ENCODE assay signal across 26 cellular contexts in the genomic region with DNA sequence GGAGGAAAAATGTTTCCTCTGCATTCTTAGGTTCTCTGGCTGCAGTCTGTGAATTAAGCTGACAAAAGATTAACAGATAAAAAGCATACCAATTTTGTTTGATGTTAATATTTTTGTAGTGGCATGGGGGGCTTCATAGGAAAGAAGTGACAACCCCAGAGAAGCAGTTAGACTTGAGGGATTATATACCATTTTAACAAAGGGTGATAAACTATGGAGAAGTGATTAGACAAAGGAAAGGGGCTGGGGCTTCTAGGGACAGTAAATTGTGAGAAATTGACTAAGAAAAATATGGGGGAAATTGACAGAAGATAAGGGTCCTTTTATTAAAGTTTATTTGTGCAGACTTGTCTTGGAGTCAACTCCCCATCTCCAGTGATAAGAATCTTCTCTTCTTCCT. TPM values are rescaled to one million over a fixed set of nuclear protein-coding genes. Genes with fewer than 3 reads are reported as not detected.
DNase-seq lines count a peak whose midpoint lies in the region; ATAC-seq, FAIRE-seq and TF ChIP-seq lines count a peak whose summit lies in the region.
"Had no signal": no experiment of that assay in that cellular context is flagged by ENCODE, and none has a peak within 500 bp of the region (broad histone marks: within the 10 kb centered on the region; RNA-seq: fewer than 3 reads in every experiment).

No MANE protein-coding gene starts in this region.

- no peak overlapping the region for H3K4me3 ChIP-seq in A549
- no peak overlapping the region for H3K4me3 ChIP-seq in prostate gland
- no peak overlapping the region for H3K4me3 ChIP-seq in effector memory CD4-positive, alpha-beta T cell (ENCODE audit: insufficient read depth, low read depth, low read length, poor library complexity, severe bottlenecking)
- H3K4me3 ChIP-seq: GM23338 had no signal

- ATAC-seq in A549, result no peak
- ATAC-seq: GM23338, HCT116 had no signal

- TF ChIP-seq RAD21 in A549 (conservative IDR thresholded peaks at IDR 0.05 in 1 of 2, IDR thresholded peaks at IDR 0.05 in 1 of 2), result no peak

- H3K4me2 ChIP-seq in A549, result no peak overlapping the region
- H3K4me2 ChIP-seq: GM23338 had no signal

- CTCF ChIA-PET in A549 (lab: Yijun Ruan, JAX), result interaction anchor here (1.0 to 20.8 kb wide), 6 partner anchors 21 to 402 kb away, joined by 3 to 522 read pairs (median 53); a partner anchor contains a TSS

- H3K27ac ChIP-seq in A549, result peak overlapping the region; percentile 2 to 99; a peak in 4 of 6 replicates
- H3K27ac ChIP-seq in VCaP, result peak overlapping the region; percentile 26; the same call in 1 of the 2 replicates
- H3K27ac ChIP-seq in prostate gland, result peak overlapping the region; percentile 30 to 32
- no peak overlapping the region for H3K27ac ChIP-seq in effector memory CD4-positive, alpha-beta T cell (ENCODE audit: insufficient read depth, low read length, poor library complexity, severe bottlenecking)
- H3K27ac ChIP-seq: 22Rv1 had no signal

- DNase-seq in A549 (ENCODE audit: low read depth in 1 of 2, low spot score in 1 of 2), result no peak
- DNase-seq in prostate gland (ENCODE audit: low spot score), result no peak
- no peak for DNase-seq in stimulated activated CD4-positive, alpha-beta T cell treated with anti-CD3 and anti-CD28 coated beads, Interleukin-15, amount 100 ng/mL, for 24 hours
- DNase-seq in NCI-H1930 (lab: John Stamatoyannopoulos, UW), result no peak
- DNase-seq in effector memory CD4-positive, alpha-beta T cell, result no peak
- DNase-seq: ACHN; C1 segment of cervical spinal cord; Calu3; CD4-positive, alpha-beta memory T cell; COR-L47; DMS53; DMS79 treated with DMSO at 0.1 percent for 48 hours; GF-D8; H9; HFFc6 had no signal

- H3K27me3 ChIP-seq in prostate gland (replicated peaks; ENCODE audit: insufficient read depth), result no peaks in the 10 kb centered on the region
- H3K27me3 ChIP-seq in effector memory CD4-positive, alpha-beta T cell (replicated peaks; ENCODE audit: control insufficient read depth, insufficient read depth, low read length, poor library complexity, severe bottlenecking), result no peaks in the 10 kb centered on the region

- H3K36me3 ChIP-seq in prostate gland, result no peaks in the 10 kb centered on the region
- H3K36me3 ChIP-seq in effector memory CD4-positive, alpha-beta T cell (ENCODE audit: control insufficient read depth, insufficient read depth, low read length), result no peaks in the 10 kb centered on the region

- no peak for FAIRE-seq in A549 (lab: Jason Lieb, UNC)
- FAIRE-seq: A204.1, GM12891, GM18507 had no signal

- intact Hi-C loops in prostate gland (cut with DNase I), result no loop called here

- TF ChIP-seq CTCF in A549 (IDR thresholded peaks at IDR 0.05) (no peak), VCaP (conservative IDR thresholded peaks at IDR 0.05) (no peak), prostate gland (IDR thresholded peaks at IDR 0.05) (no peak)

- TF ChIP-seq POLR2A in A549 (IDR thresholded peaks at IDR 0.05; ENCODE audit: low read length) (no peak), prostate gland (IDR thresholded peaks at IDR 0.05) (no peak)

- POLR2A ChIA-PET in A549 (lab: Yijun Ruan, JAX), result no interaction called here

- peaks cover 28% of the 10 kb centered on the region for H3K9me3 ChIP-seq in A549
- H3K9me3 ChIP-seq in prostate gland, result no peaks in the 10 kb centered on the region
- no peaks in the 10 kb centered on the region for H3K9me3 ChIP-seq in effector memory CD4-positive, alpha-beta T cell (ENCODE audit: control insufficient read depth, low read length)

- H3K4me1 ChIP-seq in A549 (peaks cover 38% of the 10 kb centered on the region), prostate gland (replicated peaks) (peaks cover 3% of the 10 kb centered on the region)
- H3K4me1 ChIP-seq in effector memory CD4-positive, alpha-beta T cell (ENCODE audit: control insufficient read depth, insufficient read depth, low read length, poor library complexity, severe bottlenecking), result no peaks in the 10 kb centered on the region

- no peak for TF ChIP-seq EP300 in A549 (IDR thresholded peaks at IDR 0.05)

TF ChIP-seq in A549, 52 proteins besides CTCF, POLR2A, EP300 and RAD21:
- TF ChIP-seq JUNB (IDR thresholded peaks at IDR 0.05) (no peak), NPAS2 (CRISPR knock-in tag; IDR thresholded peaks at IDR 0.05; ENCODE audit: borderline replicate concordance) (no peak)
- TF ChIP-seq, protein P1, sequence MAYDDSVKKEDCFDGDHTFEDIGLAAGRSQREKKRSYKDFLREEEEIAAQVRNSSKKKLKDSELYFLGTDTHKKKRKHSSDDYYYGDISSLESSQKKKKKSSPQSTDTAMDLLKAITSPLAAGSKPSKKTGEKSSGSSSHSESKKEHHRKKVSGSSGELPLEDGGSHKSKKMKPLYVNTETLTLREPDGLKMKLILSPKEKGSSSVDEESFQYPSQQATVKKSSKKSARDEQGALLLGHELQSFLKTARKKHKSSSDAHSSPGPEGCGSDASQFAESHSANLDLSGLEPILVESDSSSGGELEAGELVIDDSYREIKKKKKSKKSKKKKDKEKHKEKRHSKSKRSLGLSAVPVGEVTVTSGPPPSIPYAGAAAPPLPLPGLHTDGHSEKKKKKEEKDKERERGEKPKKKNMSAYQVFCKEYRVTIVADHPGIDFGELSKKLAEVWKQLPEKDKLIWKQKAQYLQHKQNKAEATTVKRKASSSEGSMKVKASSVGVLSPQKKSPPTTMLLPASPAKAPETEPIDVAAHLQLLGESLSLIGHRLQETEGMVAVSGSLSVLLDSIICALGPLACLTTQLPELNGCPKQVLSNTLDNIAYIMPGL (CRISPR knock-in tag; IDR thresholded peaks at IDR 0.05; ENCODE audit: borderline replicate concordance), result 0 out of 2 replicates have a peak, but pooled peaks have one; percentile 30
TF ChIP-seq in A549: peak in this region for 1.

RNA-seq across cellular contexts. Expression of a gene that starts 55.7 kb away (rescaled TPM):
- polyA plus RNA-seq in A549 (2011; rRNA removed) (0.71 and 0.79 TPM in 2 replicates), A549 (2017; fragmentation: RNase III; extraction: RNeasy Plus Mini Kit Qiagen cat#74134 plus additional on column Dnase treatment) (0.13 to 0.28 TPM (median 0.17 TPM) in 3 replicates)
- polyA plus RNA-seq in A549 (2012; cell fraction: cytosol; rRNA removed), result 0.23 and 0.34 TPM in 2 replicates
- 2.4 and 3.3 TPM in 2 replicates for polyA plus RNA-seq in A549 (2012; cell fraction: nucleus; rRNA removed)
- 1.6 and 3.1 TPM in 2 replicates for polyA minus RNA-seq in A549 (2011; rRNA and poly(A)+ RNA removed)
- 1 to 10 TPM in 1 of 2 donors, under 1 TPM in 1; 0.51 to 2.1 TPM for total RNA-seq in prostate gland
- total RNA-seq: CD4-positive, alpha-beta memory T cell; Daoy; G401; H4; HFFc6 had no signal
- polyA plus RNA-seq: BJ; CD4-positive, alpha-beta memory T cell had no signal
